ENCODE assay signal across 19 cellular contexts in genomic region chr7:117227091-117227490, GRCh38.
"Had no signal": no experiment of that assay in that cellular context is flagged by ENCODE, and none has a peak within 500 bp of the region (broad histone marks: within the 10 kb centered on the region; RNA-seq: fewer than 3 reads in every experiment).

No MANE protein-coding gene starts in this region.

- H3K4me1 Mint-ChIP-seq: activated CD4-positive, alpha-beta T cell treated with anti-CD3 and anti-CD28 coated beads for 36 hours; activated CD8-positive, alpha-beta memory T cell treated with anti-CD3 and anti-CD28 coated beads, Interleukin-2, amount 10 ng/mL, durations not matched to agents 7 days and 5 days; activated naive CD8-positive, alpha-beta T cell treated with anti-CD3 and anti-CD28 coated beads, Interleukin-2, amount 50 U/mL, for 24 hours; naive B cell; stimulated activated naive CD8-positive, alpha-beta T cell treated with anti-CD3 and anti-CD28 coated beads, Interleukin-15, amount 100 ng/mL, for 72 hours had no signal

- H3K36me3 Mint-ChIP-seq: activated CD8-positive, alpha-beta memory T cell treated with anti-CD3 and anti-CD28 coated beads, Interleukin-2, amount 10 ng/mL, durations not matched to agents 7 days and 5 days had no signal

- H3K27ac Mint-ChIP-seq: activated CD4-positive, alpha-beta memory T cell treated with anti-CD3 and anti-CD28 coated beads for 36 hours; activated CD4-positive, alpha-beta T cell treated with anti-CD3 and anti-CD28 coated beads for 36 hours; activated CD8-positive, alpha-beta memory T cell treated with anti-CD3 and anti-CD28 coated beads, Interleukin-2, amount 10 ng/mL, durations not matched to agents 7 days and 5 days; activated naive CD4-positive, alpha-beta T cell treated with anti-CD3 and anti-CD28 coated beads for 36 hours; activated naive CD8-positive, alpha-beta T cell treated with anti-CD3 and anti-CD28 coated beads, Interleukin-2, amount 50 U/mL, for 24 hours; activated T-helper 2 cell treated with anti-CD3 and anti-CD28 coated beads, Interferon-gamma antibody, Interleukin-2, Interleukin-4, amounts not matched to agents 10 μg/mL and 5 μg/mL and 100 μg/mL, durations not matched to agents 14 hours and 24 hours and 36 hours; naive B cell; stimulated activated naive CD8-positive, alpha-beta T cell treated with anti-CD3 and anti-CD28 coated beads, Interleukin-15, amount 100 ng/mL, for 72 hours; type B pancreatic cell had no signal

- H3K4me3 ChIP-seq: colonic mucosa, lung, right lobe of liver, spleen had no signal

- H3K4me1 ChIP-seq: colonic mucosa, foreskin keratinocyte, right lobe of liver, spleen had no signal

- DNase-seq: activated CD4-positive, alpha-beta memory T cell treated with anti-CD3 and anti-CD28 coated beads for 36 hours; activated CD4-positive, alpha-beta T cell treated with anti-CD3 and anti-CD28 coated beads for 36 hours; activated CD8-positive, alpha-beta memory T cell treated with anti-CD3 and anti-CD28 coated beads, Interleukin-2, amount 10 ng/mL, durations not matched to agents 7 days and 5 days; activated naive CD4-positive, alpha-beta T cell treated with anti-CD3 and anti-CD28 coated beads for 36 hours; activated naive CD8-positive, alpha-beta T cell treated with anti-CD3 and anti-CD28 coated beads, Interleukin-2, amount 50 U/mL, for 24 hours; activated T-cell treated with anti-CD3 and anti-CD28 coated beads, Interleukin-2, amount 50 U/mL, for 1 hour; colonic mucosa; foreskin keratinocyte; glutamatergic neuron; kidney glomerular epithelial cell; naive B cell; posterior cingulate gyrus; right lobe of liver; spleen; stimulated activated naive CD8-positive, alpha-beta T cell treated with anti-CD3 and anti-CD28 coated beads, Interleukin-15, amount 100 ng/mL, for 72 hours had no signal

- H3K27me3 ChIP-seq: colonic mucosa, foreskin keratinocyte, right lobe of liver, spleen had no signal

- ATAC-seq: activated CD4-positive, alpha-beta T cell treated with anti-CD3 and anti-CD28 coated beads for 36 hours; activated CD8-positive, alpha-beta memory T cell treated with anti-CD3 and anti-CD28 coated beads, Interleukin-2, amount 10 ng/mL, durations not matched to agents 7 days and 5 days; activated naive CD8-positive, alpha-beta T cell treated with anti-CD3 and anti-CD28 coated beads, Interleukin-2, amount 50 U/mL, for 24 hours; esophagus mucosa; foreskin keratinocyte; stimulated activated naive CD8-positive, alpha-beta T cell treated with anti-CD3 and anti-CD28 coated beads, Interleukin-15, amount 100 ng/mL, for 72 hours had no signal

- H3K36me3 ChIP-seq: colonic mucosa, right lobe of liver had no signal

- H3K27me3 Mint-ChIP-seq: activated CD4-positive, alpha-beta memory T cell treated with anti-CD3 and anti-CD28 coated beads for 36 hours; activated CD4-positive, alpha-beta T cell treated with anti-CD3 and anti-CD28 coated beads for 36 hours; activated CD8-positive, alpha-beta memory T cell treated with anti-CD3 and anti-CD28 coated beads, Interleukin-2, amount 10 ng/mL, durations not matched to agents 7 days and 5 days; activated naive CD8-positive, alpha-beta T cell treated with anti-CD3 and anti-CD28 coated beads, Interleukin-2, amount 50 U/mL, for 24 hours; naive B cell; stimulated activated naive CD8-positive, alpha-beta T cell treated with anti-CD3 and anti-CD28 coated beads, Interleukin-15, amount 100 ng/mL, for 72 hours; type B pancreatic cell had no signal

- H3K27ac ChIP-seq: colonic mucosa, foreskin keratinocyte, right lobe of liver, spleen had no signal

- H3K9me3 Mint-ChIP-seq: activated naive CD4-positive, alpha-beta T cell treated with anti-CD3 and anti-CD28 coated beads for 36 hours; activated T-helper 2 cell treated with anti-CD3 and anti-CD28 coated beads, Interferon-gamma antibody, Interleukin-2, Interleukin-4, amounts not matched to agents 10 μg/mL and 5 μg/mL and 100 μg/mL, durations not matched to agents 14 hours and 24 hours and 36 hours; type B pancreatic cell had no signal

- H3K9me3 ChIP-seq: colonic mucosa, right lobe of liver, spleen had no signal

- H3K4me3 Mint-ChIP-seq: activated CD4-positive, alpha-beta memory T cell treated with anti-CD3 and anti-CD28 coated beads for 36 hours; activated CD4-positive, alpha-beta T cell treated with anti-CD3 and anti-CD28 coated beads for 36 hours; activated CD8-positive, alpha-beta memory T cell treated with anti-CD3 and anti-CD28 coated beads, Interleukin-2, amount 10 ng/mL, durations not matched to agents 7 days and 5 days; activated naive CD4-positive, alpha-beta T cell treated with anti-CD3 and anti-CD28 coated beads for 36 hours; activated naive CD8-positive, alpha-beta T cell treated with anti-CD3 and anti-CD28 coated beads, Interleukin-2, amount 50 U/mL, for 24 hours; naive B cell; stimulated activated naive CD8-positive, alpha-beta T cell treated with anti-CD3 and anti-CD28 coated beads, Interleukin-15, amount 100 ng/mL, for 72 hours; type B pancreatic cell had no signal
